Comparison of ENCODE assay signal across 18 cellular contexts in genomic region chr9:373759-374206, GRCh38.
"Had no signal": no experiment of that assay in that cellular context is flagged by ENCODE, and none has a peak within 500 bp of the region (broad histone marks: within the 10 kb centered on the region; RNA-seq: fewer than 3 reads in every experiment).

No MANE protein-coding gene starts in this region.

- H3K9me3 ChIP-seq: left ventricle myocardium inferior, spleen, tibial nerve had no signal

- H3K9me3 Mint-ChIP-seq: activated naive CD4-positive, alpha-beta T cell treated with anti-CD3 and anti-CD28 coated beads, Interleukin-2, amount 50 U/mL, for 72 hours; natural killer cell; stimulated activated naive CD8-positive, alpha-beta T cell treated with anti-CD3 and anti-CD28 coated beads, Interleukin-15, Interleukin-2, amounts not matched to agents 100 ng/mL and 50 ng/mL, for 24 hours; T-cell had no signal

- H3K27ac ChIP-seq: left ventricle myocardium inferior, spleen, tibial nerve had no signal

- H3K4me3 Mint-ChIP-seq: natural killer cell; stimulated activated naive CD8-positive, alpha-beta T cell treated with anti-CD3 and anti-CD28 coated beads, Interleukin-15, Interleukin-2, amounts not matched to agents 100 ng/mL and 50 ng/mL, for 24 hours; T-cell had no signal

- DNase-seq: activated CD4-positive, alpha-beta T cell treated with anti-CD3 and anti-CD28 coated beads for 1 hour; activated CD4-positive, alpha-beta T cell treated with anti-CD3 and anti-CD28 coated beads, Interleukin-2, amount 50 U/mL, for 4 hours; activated CD8-positive, alpha-beta memory T cell treated with anti-CD3 and anti-CD28 coated beads, Interleukin-2, amount 50 U/mL, for 4 hours; activated gamma-delta T cell; central memory CD4-positive, alpha-beta T cell; dermis blood vessel endothelial cell; effector CD8-positive, alpha-beta T cell; hippocampal formation; left ventricle myocardium inferior; natural killer cell; retina; spleen; stimulated activated CD4-positive, alpha-beta T cell treated with anti-CD3 and anti-CD28 coated beads, Interleukin-4, amount 100 ng/mL, for 1 hour; T-cell had no signal

- ATAC-seq: activated naive CD4-positive, alpha-beta T cell treated with anti-CD3 and anti-CD28 coated beads, Interleukin-2, amount 50 U/mL, for 72 hours; natural killer cell; SK-N-SH treated with all-trans-retinoic acid at 6 μM for 48 hours; T-cell had no signal

- H3K27ac Mint-ChIP-seq: activated naive CD4-positive, alpha-beta T cell treated with anti-CD3 and anti-CD28 coated beads, Interleukin-2, amount 50 U/mL, for 72 hours; natural killer cell; stimulated activated naive CD8-positive, alpha-beta T cell treated with anti-CD3 and anti-CD28 coated beads, Interleukin-15, Interleukin-2, amounts not matched to agents 100 ng/mL and 50 ng/mL, for 24 hours had no signal

- H3K27me3 Mint-ChIP-seq: stimulated activated naive CD8-positive, alpha-beta T cell treated with anti-CD3 and anti-CD28 coated beads, Interleukin-15, Interleukin-2, amounts not matched to agents 100 ng/mL and 50 ng/mL, for 24 hours; T-cell had no signal

- H3K4me3 ChIP-seq: left ventricle myocardium inferior, spleen, tibial nerve had no signal

- H3K36me3 ChIP-seq: left ventricle myocardium inferior, tibial nerve had no signal

- H3K27me3 ChIP-seq: spleen, tibial nerve had no signal

- H3K4me1 ChIP-seq: spleen had no signal
